Comparison of ENCODE assay signal across 8 cellular contexts in genomic region chr20:36604952-36605308, GRCh38. TPM values are rescaled to one million over a fixed set of nuclear protein-coding genes. Genes with fewer than 3 reads are reported as not detected.
DNase-seq lines count a peak whose midpoint lies in the region; ATAC-seq and TF ChIP-seq lines count a peak whose summit lies in the region.

No MANE protein-coding gene starts in this region.

- peak overlapping the region; percentile 53 for H3K4me3 ChIP-seq in PC-9
- peak overlapping the region; percentile 24 for H3K4me3 ChIP-seq in kidney epithelial cell (ENCODE audit: low read depth, low read length)

- peaks cover 49% of the 10 kb centered on the region for H3F3A ChIP-seq in PC-9 (ENCODE audit: insufficient read depth, low read depth)

- H3K4me2 ChIP-seq in PC-9, result peak overlapping the region; percentile 89

- H3K9me2 ChIP-seq in PC-9 (ENCODE audit: insufficient read depth), result no peaks in the 10 kb centered on the region

- H3K27me3 ChIP-seq in PC-9 (ENCODE audit: insufficient read depth, low read depth), result no peaks in the 10 kb centered on the region
- no peaks in the 10 kb centered on the region for H3K27me3 ChIP-seq in kidney epithelial cell (ENCODE audit: control insufficient read depth, insufficient read depth, low read length)

- H3K36me3 ChIP-seq in PC-9 (ENCODE audit: low read depth) (peaks cover 19% of the 10 kb centered on the region), kidney epithelial cell (ENCODE audit: control insufficient read depth, insufficient read depth, low read length) (peaks cover 2% of the 10 kb centered on the region)

- POLR2A ChIA-PET in PC-9 (lab: Charles Lee; ENCODE audit: unreplicated experiment), result no interaction called here

- H3K4me1 ChIP-seq in PC-9 (replicated peaks; ENCODE audit: insufficient read depth), result peaks cover 22% of the 10 kb centered on the region

- peak overlapping the region; percentile 91 for H3K27ac ChIP-seq in PC-9
- H3K27ac ChIP-seq in adipose tissue (ENCODE audit: low read depth, low read length), result peak overlapping the region; percentile 66

- peaks cover 42% of the 10 kb centered on the region for H3K79me2 ChIP-seq in PC-9 (ENCODE audit: low read depth)

- CTCF ChIA-PET in PC-9 (lab: Charles Lee), result interaction anchor here (0.5 to 1.3 kb wide), 5 partner anchors 32 to 533 kb away, joined by 3 to 5 read pairs (median 4); partner anchors contain the start of gene DSN1

- WGBS in adipose tissue, 3 donors, result 34 to 63% (median 35%) methylated on average over 14 of the region's 14 CpGs

- ATAC-seq in Right ventricle myocardium superior (ENCODE audit: poor library complexity), result peak; percentile 9
- no peak for ATAC-seq in Right ventricle myocardium inferior
- peak; percentile 26 for ATAC-seq in HG03025 (IDR thresholded peaks at IDR 0.05; ENCODE audit: low FRiP score, unreplicated experiment)

- TF ChIP-seq CTCF in PC-9 (conservative IDR thresholded peaks at IDR 0.05), result no peak
- no peak for TF ChIP-seq CTCF in kidney epithelial cell (IDR thresholded peaks at IDR 0.05; ENCODE audit: insufficient read depth, low read length, poor library complexity, severe bottlenecking)

- TSS peak; percentile 63 for BruUV-seq in PC-9 (replicated peaks; lab: Mats Ljungman, UMichigan)

- DNase-seq in Right ventricle myocardium superior (peak; percentile 55), Right ventricle myocardium inferior (ENCODE audit: missing footprints) (no peak), PC-9 (peak; percentile 54 to 82), kidney epithelial cell (ENCODE audit: low read depth) (no peak), 8988T (no peak)
- DNase-seq in stimulated activated CD4-positive, alpha-beta T cell treated with anti-CD3 and anti-CD28 coated beads, TNF-alpha, amount 100 ng/mL, for 1 hour (ENCODE audit: low read depth in 3 of 3, low spot score in 1 of 3), result peak in 2 of 3 donors; percentile 22 to 30

- peaks cover 10% of the 10 kb centered on the region for H4K20me1 ChIP-seq in PC-9 (ENCODE audit: insufficient read depth)

- no peaks in the 10 kb centered on the region for H3K9me3 ChIP-seq in PC-9 (ENCODE audit: insufficient read depth, low read depth)

- intact Hi-C loops in Right ventricle myocardium superior (cut with DNase I) (no loop called here), Right ventricle myocardium inferior (cut with DNase I) (loop anchor here (2.0 to 10.0 kb wide), 6 partner anchors 33 to 390 kb away; partner anchors contain the start of genes MYL9 and TGIF2), PC-9 (cut with micrococcal nuclease; ENCODE audit: unreplicated experiment) (loop anchor here (1.0 to 5.0 kb wide), 4 partner anchors 30 to 143 kb away; partner anchors contain the start of gene NDRG3)

- peak overlapping the region; percentile 70 for H2AFZ ChIP-seq in PC-9

RNA-seq across cellular contexts. Expression of gene RAB5IF, which starts 0.6 kb away (rescaled TPM):
- total RNA-seq in Right ventricle myocardium superior (55.9 TPM), Right ventricle myocardium inferior (65.4 TPM), PC-9 (2021) (220 and 303 TPM in 2 replicates), kidney epithelial cell (123 and 162 TPM in 2 replicates)
- polyA plus RNA-seq in adipose tissue, result 10 to 100 TPM; 56.1 to 97.0 (median 65.0) TPM

RNA-seq across cellular contexts. Expression of gene TGIF2, which starts 31.5 kb away (rescaled TPM):
- total RNA-seq in Right ventricle myocardium superior (4.7 TPM), Right ventricle myocardium inferior (4.5 TPM), PC-9 (2021) (15.7 and 18.3 TPM in 2 replicates), kidney epithelial cell (21.2 and 22.0 TPM in 2 replicates)
- polyA plus RNA-seq in adipose tissue, result 1 to 10 TPM; 6.3 to 7.3 (median 6.4) TPM

RNA-seq across cellular contexts. Expression of gene SLA2, which starts 41.1 kb away (rescaled TPM):
- total RNA-seq in Right ventricle myocardium superior (0.32 TPM), Right ventricle myocardium inferior (0.30 TPM), PC-9 (2021) (not detected in 2 replicates), kidney epithelial cell (0.08 TPM in 1 of 2 replicates, not detected in the other)
- under 1 TPM; 0.14 to 0.65 (median 0.22) TPM for polyA plus RNA-seq in adipose tissue

Comparison
In these comparisons a context has a peak if more than half of its experiments do, and no peak if none do; other contexts are left out.
1. DNase-seq: peak in Right ventricle myocardium superior (single experiment), PC-9 (2 of 2) and stimulated activated CD4-positive, alpha-beta T cell treated with anti-CD3 and anti-CD28 coated beads, TNF-alpha, amount 100 ng/mL, for 1 hour (2 of 3); none in Right ventricle myocardium inferior (single experiment), kidney epithelial cell (single experiment) and 8988T (single experiment).